ENCODE assay signal across 37 cellular contexts in the genomic region with DNA sequence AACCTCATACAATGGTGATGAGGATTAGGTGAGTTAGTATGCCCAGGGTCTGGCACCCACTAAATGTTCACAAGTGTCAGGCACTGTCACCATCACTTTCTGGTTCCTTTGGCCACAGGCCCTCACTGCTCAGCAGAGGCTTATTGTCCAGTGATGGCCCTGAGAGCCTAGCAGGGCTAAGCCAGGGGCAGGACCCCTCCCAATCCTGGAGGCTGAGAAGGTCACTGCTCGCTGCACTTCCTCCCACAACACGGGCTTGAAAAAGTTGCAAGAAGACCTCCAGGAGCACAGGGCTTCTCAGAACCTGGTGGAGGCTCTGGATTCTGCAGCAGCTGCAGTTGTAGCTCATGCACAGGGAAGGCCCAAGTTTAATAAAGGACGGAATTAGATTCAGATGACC. TPM values are rescaled to one million over a fixed set of nuclear protein-coding genes. Genes with fewer than 3 reads are reported as not detected.
"Had no signal": no experiment of that assay in that cellular context is flagged by ENCODE, and none has a peak within 500 bp of the region (broad histone marks: within the 10 kb centered on the region; RNA-seq: fewer than 3 reads in every experiment).

No MANE protein-coding gene starts in this region.

- H3K27me3 ChIP-seq: ascending aorta, breast epithelium, cardiac muscle cell, colonic mucosa, dorsolateral prefrontal cortex, heart right ventricle had no signal

- H3K4me1 ChIP-seq: ascending aorta, breast epithelium, colonic mucosa, gastroesophageal sphincter, heart right ventricle had no signal

- H3K27ac Mint-ChIP-seq: activated B cell treated with CpG ODN at 0.5 μM for 24 hours; activated CD8-positive, alpha-beta T cell treated with anti-CD3 and anti-CD28 coated beads for 36 hours; activated naive CD4-positive, alpha-beta T cell treated with anti-CD3 and anti-CD28 coated beads for 36 hours; activated naive CD8-positive, alpha-beta T cell treated with anti-CD3 and anti-CD28 coated beads, Interleukin-2, amount 10 ng/mL, durations not matched to agents 7 days and 5 days; activated T-helper 1 cell treated with anti-CD3 and anti-CD28 coated beads, Interleukin-12 subunit alpha, Interleukin-12 subunit beta, Interleukin-2, Interleukin-4 antibody, amounts not matched to agents 30 ng/mL and 10 ng/mL and 1 ng/mL, durations not matched to agents 14 hours and 24 hours and 36 hours; activated T-helper 2 cell treated with anti-CD3 and anti-CD28 coated beads, Interferon-gamma antibody, Interleukin-2, Interleukin-4, amounts not matched to agents 10 μg/mL and 5 μg/mL and 100 μg/mL, durations not matched to agents 14 hours and 24 hours and 36 hours; brain; dendritic cell treated with granulocyte-macrophage colony-stimulating factor and Interleukin-4, amounts not matched to agents 40 ng/mL and 50 ng/mL, for 4 days; endodermal cell; T-helper 17 cell; T-helper 2 cell treated with Interferon-gamma antibody and Interleukin-4, amounts not matched to agents 5 μg/mL and 100 μg/mL, for 36 hours had no signal

- H3K27ac ChIP-seq: ascending aorta, breast epithelium, cardiac muscle cell, colonic mucosa, dorsolateral prefrontal cortex, gastroesophageal sphincter, heart right ventricle, WERI-Rb-1 had no signal

- H3K36me3 ChIP-seq: ascending aorta, breast epithelium, cardiac muscle cell, colonic mucosa, gastroesophageal sphincter, heart right ventricle, WERI-Rb-1 had no signal

- H3K4me1 Mint-ChIP-seq: activated B cell treated with CpG ODN at 0.5 μM for 24 hours; activated naive CD8-positive, alpha-beta T cell treated with anti-CD3 and anti-CD28 coated beads, Interleukin-2, amount 10 ng/mL, durations not matched to agents 7 days and 5 days; brain; endodermal cell; T-helper 17 cell had no signal

- H3K4me3 ChIP-seq: ascending aorta, breast epithelium, cardiac muscle cell, colonic mucosa, dorsolateral prefrontal cortex, gastroesophageal sphincter, heart right ventricle had no signal

- ATAC-seq: activated CD4-positive, CD25-positive, alpha-beta regulatory T cell treated with anti-CD3 and anti-CD28 coated beads, Interleukin-2, amount 50 U/mL, for 24 hours; activated CD8-positive, alpha-beta T cell treated with anti-CD3 and anti-CD28 coated beads for 36 hours; activated naive CD4-positive, alpha-beta T cell treated with anti-CD3 and anti-CD28 coated beads, Interleukin-2, amount 50 U/mL, for 72 hours; esophagus mucosa; gastroesophageal sphincter; heart right ventricle; T-helper 17 cell had no signal

- H3K9me3 Mint-ChIP-seq: endodermal cell had no signal

- DNase-seq: activated B cell treated with CpG ODN at 0.5 μM for 24 hours; activated CD4-positive, alpha-beta T cell treated with anti-CD3 and anti-CD28 coated beads for 48 hours; activated CD4-positive, alpha-beta T cell treated with anti-CD3 and anti-CD28 coated beads, Interleukin-2, amount 50 U/mL, for 1 hour; activated CD4-positive, alpha-beta T cell treated with anti-CD3 and anti-CD28 coated beads, Interleukin-2, amount 50 U/mL, for 48 hours; activated CD8-positive, alpha-beta T cell treated with anti-CD3 and anti-CD28 coated beads for 36 hours; activated effector memory CD4-positive, alpha-beta T cell treated with anti-CD3 and anti-CD28 coated beads, Interleukin-2, amount 50 U/mL, for 16 hours; activated naive CD4-positive, alpha-beta T cell treated with anti-CD3 and anti-CD28 coated beads for 36 hours; activated naive CD8-positive, alpha-beta T cell treated with anti-CD3 and anti-CD28 coated beads, Interleukin-2, amount 10 ng/mL, durations not matched to agents 7 days and 5 days; activated T-cell treated with anti-CD3 and anti-CD28 coated beads, Interleukin-2, amount 50 U/mL, for 1 hour; activated T-cell treated with anti-CD3 and anti-CD28 coated beads, Interleukin-2, amount 50 U/mL, for 48 hours; central memory CD4-positive, alpha-beta T cell; cerebellar nuclear complex; colonic mucosa; dorsolateral prefrontal cortex; effector memory CD4-positive, alpha-beta T cell; endodermal cell; foreskin melanocyte; heart right ventricle; T-helper 1 cell; T-helper 17 cell; T1000; WERI-Rb-1 had no signal

- H3K9me3 ChIP-seq: colonic mucosa had no signal

- H3K36me3 Mint-ChIP-seq: activated naive CD8-positive, alpha-beta T cell treated with anti-CD3 and anti-CD28 coated beads, Interleukin-2, amount 10 ng/mL, durations not matched to agents 7 days and 5 days; brain had no signal

- H3K4me3 Mint-ChIP-seq: activated B cell treated with CpG ODN at 0.5 μM for 24 hours; activated CD8-positive, alpha-beta T cell treated with anti-CD3 and anti-CD28 coated beads for 36 hours; activated naive CD4-positive, alpha-beta T cell treated with anti-CD3 and anti-CD28 coated beads for 36 hours; activated naive CD8-positive, alpha-beta T cell treated with anti-CD3 and anti-CD28 coated beads, Interleukin-2, amount 10 ng/mL, durations not matched to agents 7 days and 5 days; activated T-helper 1 cell treated with anti-CD3 and anti-CD28 coated beads, Interleukin-12 subunit alpha, Interleukin-12 subunit beta, Interleukin-2, Interleukin-4 antibody, amounts not matched to agents 30 ng/mL and 10 ng/mL and 1 ng/mL, durations not matched to agents 14 hours and 24 hours and 36 hours; brain; dendritic cell treated with granulocyte-macrophage colony-stimulating factor and Interleukin-4, amounts not matched to agents 40 ng/mL and 50 ng/mL, for 4 days; endodermal cell; T-helper 17 cell; T-helper 2 cell treated with Interferon-gamma antibody and Interleukin-4, amounts not matched to agents 5 μg/mL and 100 μg/mL, for 36 hours had no signal

RNA-seq across cellular contexts. Expression of a gene that starts 48.1 kb away (rescaled TPM):
- total RNA-seq: activated B cell treated with CpG ODN at 0.5 μM for 24 hours; activated CD8-positive, alpha-beta memory T cell treated with anti-CD3 and anti-CD28 coated beads for 36 hours; activated CD8-positive, alpha-beta T cell treated with anti-CD3 and anti-CD28 coated beads for 36 hours; activated naive CD4-positive, alpha-beta T cell treated with anti-CD3 and anti-CD28 coated beads for 36 hours; activated naive CD4-positive, alpha-beta T cell treated with anti-CD3 and anti-CD28 coated beads, Interleukin-2, amount 50 U/mL, for 72 hours; activated naive CD8-positive, alpha-beta T cell treated with anti-CD3 and anti-CD28 coated beads, Interleukin-2, amount 10 ng/mL, durations not matched to agents 7 days and 5 days; activated T-helper 1 cell treated with anti-CD3 and anti-CD28 coated beads, Interleukin-12 subunit alpha, Interleukin-12 subunit beta, Interleukin-2, Interleukin-4 antibody, amounts not matched to agents 30 ng/mL and 10 ng/mL and 1 ng/mL, durations not matched to agents 14 hours and 24 hours and 36 hours; activated T-helper 2 cell treated with anti-CD3 and anti-CD28 coated beads, Interferon-gamma antibody, Interleukin-2, Interleukin-4, amounts not matched to agents 10 μg/mL and 5 μg/mL and 100 μg/mL, durations not matched to agents 14 hours and 24 hours and 36 hours; ascending aorta; breast epithelium; cardiac muscle cell; endodermal cell; epithelial cell of proximal tubule; esophagus mucosa; gastroesophageal sphincter; glomerular endothelial cell; heart right ventricle; T-helper 17 cell had no signal
- polyA plus RNA-seq: cardiac muscle cell, heart right ventricle had no signal

RNA-seq across cellular contexts. Expression of a gene that starts 48.9 kb away (rescaled TPM):
- total RNA-seq: activated B cell treated with CpG ODN at 0.5 μM for 24 hours; activated CD8-positive, alpha-beta memory T cell treated with anti-CD3 and anti-CD28 coated beads for 36 hours; activated CD8-positive, alpha-beta T cell treated with anti-CD3 and anti-CD28 coated beads for 36 hours; activated naive CD4-positive, alpha-beta T cell treated with anti-CD3 and anti-CD28 coated beads for 36 hours; activated naive CD4-positive, alpha-beta T cell treated with anti-CD3 and anti-CD28 coated beads, Interleukin-2, amount 50 U/mL, for 72 hours; activated naive CD8-positive, alpha-beta T cell treated with anti-CD3 and anti-CD28 coated beads, Interleukin-2, amount 10 ng/mL, durations not matched to agents 7 days and 5 days; activated T-helper 1 cell treated with anti-CD3 and anti-CD28 coated beads, Interleukin-12 subunit alpha, Interleukin-12 subunit beta, Interleukin-2, Interleukin-4 antibody, amounts not matched to agents 30 ng/mL and 10 ng/mL and 1 ng/mL, durations not matched to agents 14 hours and 24 hours and 36 hours; activated T-helper 2 cell treated with anti-CD3 and anti-CD28 coated beads, Interferon-gamma antibody, Interleukin-2, Interleukin-4, amounts not matched to agents 10 μg/mL and 5 μg/mL and 100 μg/mL, durations not matched to agents 14 hours and 24 hours and 36 hours; ascending aorta; breast epithelium; colonic mucosa; epithelial cell of proximal tubule; esophagus mucosa; glomerular endothelial cell; T-helper 17 cell had no signal
